ENCODE assay signal across 15 cellular contexts in genomic region chr11:96230686-96231085, GRCh38.
DNase-seq lines count a peak whose midpoint lies in the region; ATAC-seq and TF ChIP-seq lines count a peak whose summit lies in the region.
"Had no signal": no experiment of that assay in that cellular context is flagged by ENCODE, and none has a peak within 500 bp of the region (broad histone marks: within the 10 kb centered on the region; RNA-seq: fewer than 3 reads in every experiment).

No MANE protein-coding gene starts in this region.

- no peak overlapping the region for H3K4me3 Mint-ChIP-seq in stimulated activated effector memory CD8-positive, alpha-beta T cell treated with anti-CD3 and anti-CD28 coated beads, Interleukin-12 subunit alpha, Interleukin-12 subunit beta, amount 100 ng/mL, for 72 hours
- H3K4me3 Mint-ChIP-seq in activated CD4-positive, alpha-beta T cell treated with anti-CD3 and anti-CD28 coated beads, Interleukin-2, amount 10 ng/mL, durations not matched to agents 7 days and 5 days = no peak overlapping the region
- H3K4me3 Mint-ChIP-seq: activated CD8-positive, alpha-beta memory T cell treated with anti-CD3 and anti-CD28 coated beads, Interleukin-2, amount 10 ng/mL, durations not matched to agents 7 days and 5 days had no signal

- H3K79me2 ChIP-seq in DOHH2 (ENCODE audit: control insufficient read depth, low read length) = no peaks in the 10 kb centered on the region

- BruUV-seq in A673 (replicated peaks; lab: Mats Ljungman, UMichigan) = no TSS peak

- H3F3A ChIP-seq in DOHH2 (ENCODE audit: control insufficient read depth, insufficient read depth) = no peaks in the 10 kb centered on the region

- no peak for TF ChIP-seq CTCF in A673 (conservative IDR thresholded peaks at IDR 0.05; ENCODE audit: low read depth, low read length)
- no peak for TF ChIP-seq CTCF in DOHH2 (IDR thresholded peaks at IDR 0.05; ENCODE audit: low read depth, low read length, poor library complexity, severe bottlenecking)
- TF ChIP-seq CTCF in RWPE2 (IDR thresholded peaks at IDR 0.05; ENCODE audit: poor library complexity, severe bottlenecking) = no peak
- no peak for TF ChIP-seq CTCF in left lung (IDR thresholded peaks at IDR 0.05)

- no peaks in the 10 kb centered on the region for H3K27me3 Mint-ChIP-seq in activated CD4-positive, alpha-beta T cell treated with anti-CD3 and anti-CD28 coated beads, Interleukin-2, amount 10 ng/mL, durations not matched to agents 7 days and 5 days
- H3K27me3 Mint-ChIP-seq: activated CD8-positive, alpha-beta memory T cell treated with anti-CD3 and anti-CD28 coated beads, Interleukin-2, amount 10 ng/mL, durations not matched to agents 7 days and 5 days had no signal

- H3K27ac ChIP-seq in A673 (ENCODE audit: low read depth, low read length, poor library complexity, severe bottlenecking) = peak overlapping the region; percentile 29
- peak overlapping the region; percentile 27; the same call in 1 of the 2 replicates for H3K27ac ChIP-seq in DOHH2 (ENCODE audit: low read depth, low read length)
- peak overlapping the region; percentile 95 for H3K27ac ChIP-seq in RWPE2 (ENCODE audit: poor library complexity, severe bottlenecking)
- H3K27ac ChIP-seq in left lung = peak overlapping the region; percentile 80 to 83
- H3K27ac ChIP-seq: BLaER1, RWPE1 had no signal

- peaks cover 4% of the 10 kb centered on the region for H3K36me3 Mint-ChIP-seq in stimulated activated effector memory CD8-positive, alpha-beta T cell treated with anti-CD3 and anti-CD28 coated beads, Interleukin-12 subunit alpha, Interleukin-12 subunit beta, amount 100 ng/mL, for 72 hours
- H3K36me3 Mint-ChIP-seq in activated CD4-positive, alpha-beta T cell treated with anti-CD3 and anti-CD28 coated beads, Interleukin-2, amount 10 ng/mL, durations not matched to agents 7 days and 5 days (ENCODE audit: low read depth) = peaks cover 39% of the 10 kb centered on the region

- no peak overlapping the region for H3K27ac Mint-ChIP-seq in stimulated activated effector memory CD8-positive, alpha-beta T cell treated with anti-CD3 and anti-CD28 coated beads, Interleukin-12 subunit alpha, Interleukin-12 subunit beta, amount 100 ng/mL, for 72 hours
- no peak overlapping the region for H3K27ac Mint-ChIP-seq in activated CD4-positive, alpha-beta T cell treated with anti-CD3 and anti-CD28 coated beads, Interleukin-2, amount 10 ng/mL, durations not matched to agents 7 days and 5 days
- H3K27ac Mint-ChIP-seq: activated CD8-positive, alpha-beta memory T cell treated with anti-CD3 and anti-CD28 coated beads, Interleukin-2, amount 10 ng/mL, durations not matched to agents 7 days and 5 days had no signal

- CTCF ChIA-PET in A673 (lab: Charles Lee) = no interaction called here
- CTCF ChIA-PET in activated CD4-positive, alpha-beta T cell treated with anti-CD3 and anti-CD28 coated beads, Interleukin-2, amount 10 ng/mL, durations not matched to agents 7 days and 5 days (lab: Charles Lee) = interaction anchor here (0.5 to 3.1 kb wide), 3 partner anchors 10 to 112 kb away, joined by 3 to 8 read pairs (median 4); partner anchors contain the start of gene MAML2

- ATAC-seq in RWPE2 (ENCODE audit: low read depth) = no peak
- ATAC-seq in left lung = peak; percentile 33
- no peak for ATAC-seq in HG03175 (IDR thresholded peaks at IDR 0.05; ENCODE audit: unreplicated experiment)
- no peak for ATAC-seq in stimulated activated effector memory CD8-positive, alpha-beta T cell treated with anti-CD3 and anti-CD28 coated beads, Interleukin-12 subunit alpha, Interleukin-12 subunit beta, amount 100 ng/mL, for 72 hours
- ATAC-seq: activated CD8-positive, alpha-beta memory T cell treated with anti-CD3 and anti-CD28 coated beads, Interleukin-2, amount 10 ng/mL, durations not matched to agents 7 days and 5 days had no signal

- H3K27me3 ChIP-seq in A673 (replicated peaks; ENCODE audit: insufficient read depth, low read depth, low read length, poor library complexity) (no peaks in the 10 kb centered on the region), DOHH2 (ENCODE audit: control insufficient read depth, low read length) (peaks cover 2% of the 10 kb centered on the region; the same call in 1 of the 2 replicates), RWPE2 (ENCODE audit: insufficient read depth, poor library complexity, severe bottlenecking) (no peaks in the 10 kb centered on the region), left lung (no peaks in the 10 kb centered on the region)
- H3K27me3 ChIP-seq: BLaER1, dorsolateral prefrontal cortex had no signal

- H3K4me2 ChIP-seq in DOHH2 (ENCODE audit: low read length) = peak overlapping the region; percentile 67
- H3K4me2 ChIP-seq: BLaER1 had no signal

- H3K4me1 ChIP-seq in A673 (ENCODE audit: insufficient read depth, low read length, poor library complexity, severe bottlenecking) (peaks cover 64% of the 10 kb centered on the region), DOHH2 (ENCODE audit: control insufficient read depth, low read length) (peaks cover 18% of the 10 kb centered on the region), RWPE2 (ENCODE audit: insufficient read depth, poor library complexity, severe bottlenecking) (peaks cover 46% of the 10 kb centered on the region), left lung (peaks cover 11 to 69% of the 10 kb centered on the region in 2 donors)

- DNase-seq in A673 (ENCODE audit: low spot score) (peak; percentile 52), RWPE2 (ENCODE audit: low spot score) (no peak), left lung (no peak), cerebellar cortex (ENCODE audit: low spot score) (no peak)
- DNase-seq in stimulated activated effector memory CD8-positive, alpha-beta T cell treated with anti-CD3 and anti-CD28 coated beads, Interleukin-12 subunit alpha, Interleukin-12 subunit beta, amount 100 ng/mL, for 72 hours (ENCODE audit: low spot score in 2 of 2) = no peak
- DNase-seq in activated CD4-positive, alpha-beta T cell treated with anti-CD3 and anti-CD28 coated beads, Interleukin-2, amount 10 ng/mL, durations not matched to agents 7 days and 5 days = no peak
- DNase-seq: activated CD8-positive, alpha-beta memory T cell treated with anti-CD3 and anti-CD28 coated beads, Interleukin-2, amount 10 ng/mL, durations not matched to agents 7 days and 5 days; dorsolateral prefrontal cortex; NCI-H1436 treated with DMSO at 0.1 percent for 48 hours; NCI-H524; right cardiac atrium had no signal

- POLR2A ChIA-PET in A673 (lab: Charles Lee; ENCODE audit: low non-redundant PET) = no interaction called here
- POLR2A ChIA-PET in activated CD4-positive, alpha-beta T cell treated with anti-CD3 and anti-CD28 coated beads, Interleukin-2, amount 10 ng/mL, durations not matched to agents 7 days and 5 days (lab: Charles Lee) = no interaction called here

- no peak overlapping the region for H3K4me3 ChIP-seq in A673 (ENCODE audit: low read depth, low read length, poor library complexity, severe bottlenecking)
- H3K4me3 ChIP-seq in DOHH2 (ENCODE audit: low read length) = peak overlapping the region; percentile 30
- no peak overlapping the region for H3K4me3 ChIP-seq in RWPE2 (ENCODE audit: severe bottlenecking)
- H3K4me3 ChIP-seq in left lung = no peak overlapping the region
- H3K4me3 ChIP-seq: BLaER1, dorsolateral prefrontal cortex had no signal

- H3K36me3 ChIP-seq in A673 (ENCODE audit: insufficient read depth, low read length, poor library complexity, severe bottlenecking) = no peaks in the 10 kb centered on the region
- H3K36me3 ChIP-seq in DOHH2 (ENCODE audit: control insufficient read depth, low read length) = no peaks in the 10 kb centered on the region
- H3K36me3 ChIP-seq in RWPE2 (ENCODE audit: low read depth) = no peaks in the 10 kb centered on the region
- no peaks in the 10 kb centered on the region for H3K36me3 ChIP-seq in left lung
- H3K36me3 ChIP-seq: BLaER1 had no signal

- intact Hi-C loops in A673 (cut with micrococcal nuclease; ENCODE audit: unreplicated experiment) = no loop called here
- intact Hi-C loops in left lung (cut with DNase I) = no loop called here

- H3K4me1 Mint-ChIP-seq in stimulated activated effector memory CD8-positive, alpha-beta T cell treated with anti-CD3 and anti-CD28 coated beads, Interleukin-12 subunit alpha, Interleukin-12 subunit beta, amount 100 ng/mL, for 72 hours = peaks cover 43% of the 10 kb centered on the region
- peaks cover 62% of the 10 kb centered on the region for H3K4me1 Mint-ChIP-seq in activated CD4-positive, alpha-beta T cell treated with anti-CD3 and anti-CD28 coated beads, Interleukin-2, amount 10 ng/mL, durations not matched to agents 7 days and 5 days

- H3K9me3 ChIP-seq in A673 (ENCODE audit: low read depth, low read length, poor library complexity, severe bottlenecking) (no peaks in the 10 kb centered on the region), DOHH2 (ENCODE audit: control insufficient read depth, insufficient read depth, low read length) (no peaks in the 10 kb centered on the region), RWPE2 (ENCODE audit: severe bottlenecking) (no peaks in the 10 kb centered on the region), left lung (no peaks in the 10 kb centered on the region)
- H3K9me3 ChIP-seq: BLaER1 had no signal

- H3K9me2 ChIP-seq in DOHH2 (replicated peaks; ENCODE audit: control insufficient read depth, low read length) = no peaks in the 10 kb centered on the region

- no peaks in the 10 kb centered on the region for H4K20me1 ChIP-seq in DOHH2 (ENCODE audit: control insufficient read depth, insufficient read depth, low read depth, low read length)
- H4K20me1 ChIP-seq: BLaER1 had no signal

- no peaks in the 10 kb centered on the region for H3K9me3 Mint-ChIP-seq in stimulated activated effector memory CD8-positive, alpha-beta T cell treated with anti-CD3 and anti-CD28 coated beads, Interleukin-12 subunit alpha, Interleukin-12 subunit beta, amount 100 ng/mL, for 72 hours
- H3K9me3 Mint-ChIP-seq in activated CD4-positive, alpha-beta T cell treated with anti-CD3 and anti-CD28 coated beads, Interleukin-2, amount 10 ng/mL, durations not matched to agents 7 days and 5 days = peaks cover 3% of the 10 kb centered on the region

Comparison
In these comparisons a context has a peak if more than half of its experiments do, and no peak if none do; other contexts are left out.
1. H3K27ac ChIP-seq: peak in every context shown above with its lines; median percentile 95 in RWPE2; 82 in left lung; 29 in A673; 27 in DOHH2.